9 cellular contexts compared by ENCODE assay signal in genomic region chr7:110534241-110534931, GRCh38.
DNase-seq lines count a peak whose midpoint lies in the region; TF ChIP-seq lines count a peak whose summit lies in the region.
"Had no signal": no experiment of that assay in that cellular context is flagged by ENCODE, and none has a peak within 500 bp of the region (broad histone marks: within the 10 kb centered on the region; RNA-seq: fewer than 3 reads in every experiment).

No MANE protein-coding gene starts in this region.

- peak; percentile 53 for DNase-seq in GM23248
- peak; percentile 78 for DNase-seq in NCI-H345 (lab: John Stamatoyannopoulos, UW)
- peak; percentile 3 to 97 for DNase-seq in T47D (ENCODE audit: low read depth in 1 of 2, low spot score in 1 of 2)
- DNase-seq in osteocyte (ENCODE audit: extremely low spot score, unreplicated experiment), result no peak
- DNase-seq in C1 segment of cervical spinal cord (lab: John Stamatoyannopoulos, UW), result no peak
- DNase-seq in GM19238 (ENCODE audit: insufficient read length, low spot score), result no peak
- DNase-seq in GM10266 (ENCODE audit: extremely low spot score), result no peak
- DNase-seq in NOMO-1 treated with dmso at 0.1 percent for 144 hours (lab: John Stamatoyannopoulos, UW; ENCODE audit: unreplicated experiment), result no peak
- DNase-seq: stimulated activated CD4-positive, alpha-beta T cell treated with anti-CD3 and anti-CD28 coated beads, Interleukin-4, amount 100 ng/mL, for 24 hours had no signal

- H4K20me1 ChIP-seq in GM23248 (ENCODE audit: insufficient read depth), result no peaks in the 10 kb centered on the region

- H3K79me2 ChIP-seq in GM23248 (ENCODE audit: insufficient read depth), result no peaks in the 10 kb centered on the region

- H3K27ac Mint-ChIP-seq in osteocyte (ENCODE audit: unreplicated experiment), result peak overlapping the region; percentile 85

- H3K4me3 Mint-ChIP-seq in osteocyte (ENCODE audit: unreplicated experiment), result no peak overlapping the region

- peak overlapping the region; percentile 72 for H2AFZ ChIP-seq in GM23248

- H3K9me2 ChIP-seq in GM23248 (ENCODE audit: insufficient read depth), result no peaks in the 10 kb centered on the region

- 24% methylated on average over 7 of the region's 7 CpGs for WGBS in GM23248 (ENCODE audit: low coverage in 1 of 2, low lambda C conversion rate in 2 of 2, missing lambda C conversion rate in 2 of 2), 2 experiments

- no peaks in the 10 kb centered on the region for H3K36me3 ChIP-seq in GM23248 (ENCODE audit: low read depth)

- H3K9me3 Mint-ChIP-seq in osteocyte (ENCODE audit: unreplicated experiment), result peaks cover 3% of the 10 kb centered on the region

- no peaks in the 10 kb centered on the region for H3K9me3 ChIP-seq in GM23248 (ENCODE audit: low read depth)

- H3K27me3 ChIP-seq in GM23248 (replicated peaks; ENCODE audit: insufficient read depth), result no peaks in the 10 kb centered on the region

- in situ Hi-C loops in GM23248 (cut with MboI) (no loop called here), T47D (cut with HindIII; ENCODE audit: low pct_unique_long_range_greater_than_20kb, low sequenced_read_pairs) (no loop called here)

- H3K4me1 ChIP-seq in GM23248 (ENCODE audit: insufficient read depth), result 0 out of 2 replicates have a peak, but pooled peaks cover 5% of the 10 kb centered on the region

- peaks cover 22% of the 10 kb centered on the region for H3K4me1 Mint-ChIP-seq in osteocyte (ENCODE audit: unreplicated experiment)

- no peak overlapping the region for H3K4me2 ChIP-seq in GM23248 (ENCODE audit: unreplicated experiment)

- TF ChIP-seq CTCF in osteocyte (IDR thresholded peaks at IDR 0.05) (peak; percentile 25), GM10266 (IDR thresholded peaks at IDR 0.05; ENCODE audit: control insufficient read depth, insufficient read depth, low read depth, missing control alignments) (no peak)

- peak overlapping the region; percentile 53 for H3K9ac ChIP-seq in GM23248

- H3K36me3 Mint-ChIP-seq in osteocyte (ENCODE audit: unreplicated experiment), result no peaks in the 10 kb centered on the region

- peak overlapping the region; percentile 67 for H3K27ac ChIP-seq in GM23248

- no peaks in the 10 kb centered on the region for H3K27me3 Mint-ChIP-seq in osteocyte (ENCODE audit: unreplicated experiment)

- no peak overlapping the region for H3K4me3 ChIP-seq in GM23248

- 0 out of 2 replicates have a peak, but pooled peaks cover 3% of the 10 kb centered on the region for H3F3A ChIP-seq in GM23248 (ENCODE audit: insufficient read depth)

Comparison
In these comparisons a context has a peak if more than half of its experiments do, and no peak if none do; other contexts are left out.
1. DNase-seq: peak in GM23248 (single experiment), NCI-H345 (single experiment) and T47D (2 of 2); none in osteocyte (single experiment), C1 segment of cervical spinal cord (0 of 14), GM19238 (single experiment), GM10266 (single experiment) and NOMO-1 treated with dmso at 0.1 percent for 144 hours (single experiment).